9 cellular contexts compared by ENCODE assay signal in genomic region chr6:150311149-150311946, GRCh38. TPM values are rescaled to one million over a fixed set of nuclear protein-coding genes. Genes with fewer than 3 reads are reported as not detected.
DNase-seq lines count a peak whose midpoint lies in the region; ATAC-seq lines count a peak whose summit lies in the region.
"Not testable (repeated sequence)": the region's sequence is repeated elsewhere in the genome, so short reads cannot be mapped to it uniquely, and the experiment has no call there.
"Had no signal": no experiment of that assay in that cellular context is flagged by ENCODE, and none has a peak within 500 bp of the region (broad histone marks: within the 10 kb centered on the region; RNA-seq: fewer than 3 reads in every experiment).

No MANE protein-coding gene starts in this region.

- not testable (repeated sequence) for ATAC-seq in T-helper 17 cell
- ATAC-seq in activated T-cell treated with anti-CD3 and anti-CD28 coated beads, Interleukin-2, amount 50 U/mL, for 72 hours (replicated peaks in 1 of 2) = peak; percentile 39 to 70
- ATAC-seq in effector memory CD8-positive, alpha-beta T cell (replicated peaks) = peak; percentile 77
- peak in 1 of 2 donors; percentile 53 for ATAC-seq in natural killer cell treated with Interleukin-12 subunit alpha and Interleukin-12 subunit beta and Interleukin-15 and Interleukin-18, amount 100 ng/mL, for 72 hours

- peaks cover 32% of the 10 kb centered on the region for H3K4me1 ChIP-seq in CD8-positive, alpha-beta memory T cell (ENCODE audit: insufficient read depth, low read length)

- intact Hi-C loops in activated naive CD4-positive, alpha-beta T cell treated with anti-CD3 and anti-CD28 coated beads for 36 hours (cut with micrococcal nuclease) = not testable (repeated sequence)

- POLR2A ChIA-PET in CD8-positive, alpha-beta memory T cell (lab: Charles Lee) = interaction anchor here (0.9 kb wide), 1 partner anchor 1079 kb away, joined by 3 read pairs; no protein-coding TSS in a partner anchor

- not testable (repeated sequence) for H3K9me3 Mint-ChIP-seq in CD8-positive, alpha-beta memory T cell; activated T-cell treated with anti-CD3 and anti-CD28 coated beads, Interleukin-2, amount 50 U/mL, for 72 hours; activated naive CD4-positive, alpha-beta T cell treated with anti-CD3 and anti-CD28 coated beads for 36 hours; effector memory CD8-positive, alpha-beta T cell; natural killer cell treated with Interleukin-12 subunit alpha and Interleukin-12 subunit beta and Interleukin-15 and Interleukin-18, amount 100 ng/mL, for 72 hours

- not testable (repeated sequence) for H3K4me3 ChIP-seq in CD8-positive, alpha-beta memory T cell (ENCODE audit: low read length)

- CTCF ChIA-PET in CD8-positive, alpha-beta memory T cell (lab: Charles Lee) = interaction anchor here (0.8 to 1.6 kb wide), 5 partner anchors 12 to 235 kb away, joined by 3 to 5 read pairs (median 4); no protein-coding TSS in a partner anchor
- CTCF ChIA-PET in activated naive CD4-positive, alpha-beta T cell treated with anti-CD3 and anti-CD28 coated beads for 36 hours (lab: Charles Lee) = interaction anchor here (0.9 kb wide), 1 partner anchor 25 kb away, joined by 3 read pairs; no protein-coding TSS in a partner anchor

- peaks cover 49 to 67% (median 50%) of the 10 kb centered on the region in 3 donors for H3K4me1 Mint-ChIP-seq in CD8-positive, alpha-beta memory T cell
- H3K4me1 Mint-ChIP-seq in T-helper 17 cell; activated naive CD4-positive, alpha-beta T cell treated with anti-CD3 and anti-CD28 coated beads for 36 hours (ENCODE audit: low read depth): not testable (repeated sequence)
- peaks cover 15% of the 10 kb centered on the region for H3K4me1 Mint-ChIP-seq in activated T-cell treated with anti-CD3 and anti-CD28 coated beads, Interleukin-2, amount 50 U/mL, for 72 hours (ENCODE audit: low read depth)
- H3K4me1 Mint-ChIP-seq in effector memory CD8-positive, alpha-beta T cell (ENCODE audit: low read depth in 2 of 2) = peaks cover 44 to 51% of the 10 kb centered on the region in 2 donors
- peaks cover 24 to 25% of the 10 kb centered on the region in 2 donors for H3K4me1 Mint-ChIP-seq in natural killer cell treated with Interleukin-12 subunit alpha and Interleukin-12 subunit beta and Interleukin-15 and Interleukin-18, amount 100 ng/mL, for 72 hours (ENCODE audit: low read depth in 2 of 2)

- not testable (repeated sequence) for H3K27me3 Mint-ChIP-seq in CD8-positive, alpha-beta memory T cell; effector memory CD8-positive, alpha-beta T cell
- peaks cover 49% of the 10 kb centered on the region for H3K27me3 Mint-ChIP-seq in T-helper 17 cell
- peaks cover 74% of the 10 kb centered on the region for H3K27me3 Mint-ChIP-seq in activated T-cell treated with anti-CD3 and anti-CD28 coated beads, Interleukin-2, amount 50 U/mL, for 72 hours (ENCODE audit: low read depth)
- H3K27me3 Mint-ChIP-seq in activated naive CD4-positive, alpha-beta T cell treated with anti-CD3 and anti-CD28 coated beads for 36 hours (ENCODE audit: low read depth) = peaks cover 17% of the 10 kb centered on the region
- peaks cover 11 to 23% of the 10 kb centered on the region in 2 donors for H3K27me3 Mint-ChIP-seq in natural killer cell treated with Interleukin-12 subunit alpha and Interleukin-12 subunit beta and Interleukin-15 and Interleukin-18, amount 100 ng/mL, for 72 hours

- H3K27ac ChIP-seq in CD8-positive, alpha-beta memory T cell (ENCODE audit: low read depth, low read length) = not testable (repeated sequence)

- DNase-seq in CD8-positive, alpha-beta memory T cell = peak in 4 of 5 donors; percentile 42 to 84 (median 62)
- DNase-seq in T-helper 17 cell; natural killer cell treated with Interleukin-12 subunit alpha and Interleukin-12 subunit beta and Interleukin-15 and Interleukin-18, amount 100 ng/mL, for 72 hours (ENCODE audit: low spot score): not testable (repeated sequence)
- peak; percentile 5 to 8 for DNase-seq in activated CD8-positive, alpha-beta memory T cell treated with anti-CD3 and anti-CD28 coated beads for 4 hours (ENCODE audit: low read depth in 2 of 2)
- peak; percentile 21 to 41 for DNase-seq in activated T-cell treated with anti-CD3 and anti-CD28 coated beads, Interleukin-2, amount 50 U/mL, for 72 hours
- peak; percentile 5 for DNase-seq in activated naive CD4-positive, alpha-beta T cell treated with anti-CD3 and anti-CD28 coated beads for 36 hours
- DNase-seq in effector memory CD8-positive, alpha-beta T cell = peak; percentile 54 to 61 (median 55)
- DNase-seq in stimulated activated naive CD4-positive, alpha-beta T cell treated with Interleukin-2 at 50 U/mL for 16 hours (lab: John Stamatoyannopoulos, UW) = peak; percentile 3

- not testable (repeated sequence) for H3K9me3 ChIP-seq in CD8-positive, alpha-beta memory T cell (ENCODE audit: low read length); T-helper 17 cell (ENCODE audit: control insufficient read depth, low read length, poor library complexity, severe bottlenecking)

- not testable (repeated sequence) for H3K27me3 ChIP-seq in CD8-positive, alpha-beta memory T cell (ENCODE audit: insufficient read depth, low read length, poor library complexity, severe bottlenecking)

- not testable (repeated sequence) for H3K36me3 Mint-ChIP-seq in CD8-positive, alpha-beta memory T cell; T-helper 17 cell (ENCODE audit: low read depth); activated T-cell treated with anti-CD3 and anti-CD28 coated beads, Interleukin-2, amount 50 U/mL, for 72 hours (ENCODE audit: insufficient read depth in 2 of 2); activated naive CD4-positive, alpha-beta T cell treated with anti-CD3 and anti-CD28 coated beads for 36 hours (ENCODE audit: low read depth); natural killer cell treated with Interleukin-12 subunit alpha and Interleukin-12 subunit beta and Interleukin-15 and Interleukin-18, amount 100 ng/mL, for 72 hours
- H3K36me3 Mint-ChIP-seq in effector memory CD8-positive, alpha-beta T cell (ENCODE audit: insufficient read depth) = peaks cover 15% of the 10 kb centered on the region

- H3K27ac Mint-ChIP-seq in CD8-positive, alpha-beta memory T cell = peak overlapping the region; percentile 68 to 96 (median 86)
- H3K27ac Mint-ChIP-seq in T-helper 17 cell; activated T-cell treated with anti-CD3 and anti-CD28 coated beads, Interleukin-2, amount 50 U/mL, for 72 hours; activated naive CD4-positive, alpha-beta T cell treated with anti-CD3 and anti-CD28 coated beads for 36 hours; natural killer cell treated with Interleukin-12 subunit alpha and Interleukin-12 subunit beta and Interleukin-15 and Interleukin-18, amount 100 ng/mL, for 72 hours: not testable (repeated sequence)
- H3K27ac Mint-ChIP-seq in effector memory CD8-positive, alpha-beta T cell = peak overlapping the region; percentile 91 to 95

- peak overlapping the region; percentile 57 to 82 (median 72) for H3K4me3 Mint-ChIP-seq in CD8-positive, alpha-beta memory T cell
- H3K4me3 Mint-ChIP-seq in T-helper 17 cell = peak overlapping the region; percentile 44
- H3K4me3 Mint-ChIP-seq in activated T-cell treated with anti-CD3 and anti-CD28 coated beads, Interleukin-2, amount 50 U/mL, for 72 hours = peak overlapping the region in 1 of 2 donors; percentile 36
- H3K4me3 Mint-ChIP-seq in activated naive CD4-positive, alpha-beta T cell treated with anti-CD3 and anti-CD28 coated beads for 36 hours = not testable (repeated sequence)
- peak overlapping the region; percentile 70 to 74 for H3K4me3 Mint-ChIP-seq in effector memory CD8-positive, alpha-beta T cell
- peak overlapping the region; percentile 50 for H3K4me3 Mint-ChIP-seq in natural killer cell treated with Interleukin-12 subunit alpha and Interleukin-12 subunit beta and Interleukin-15 and Interleukin-18, amount 100 ng/mL, for 72 hours

- H3K36me3 ChIP-seq in CD8-positive, alpha-beta memory T cell (ENCODE audit: insufficient read depth, low read length) = not testable (repeated sequence)

RNA-seq across cellular contexts. Expression of gene IYD, which starts 57.5 kb away (rescaled TPM):
- total RNA-seq in CD8-positive, alpha-beta memory T cell = not detected
- polyA plus RNA-seq in CD8-positive, alpha-beta memory T cell = not detected
- total RNA-seq in T-helper 17 cell = not detected
- total RNA-seq in activated T-cell treated with anti-CD3 and anti-CD28 coated beads, Interleukin-2, amount 50 U/mL, for 72 hours = not detected
- total RNA-seq in activated naive CD4-positive, alpha-beta T cell treated with anti-CD3 and anti-CD28 coated beads for 36 hours = not detected
- not detected for total RNA-seq in natural killer cell treated with Interleukin-12 subunit alpha and Interleukin-12 subunit beta and Interleukin-15 and Interleukin-18, amount 100 ng/mL, for 72 hours
- total RNA-seq: RPMI7951 had no signal
